Comparison of ENCODE assay signal across 32 cellular contexts in the genomic region with DNA sequence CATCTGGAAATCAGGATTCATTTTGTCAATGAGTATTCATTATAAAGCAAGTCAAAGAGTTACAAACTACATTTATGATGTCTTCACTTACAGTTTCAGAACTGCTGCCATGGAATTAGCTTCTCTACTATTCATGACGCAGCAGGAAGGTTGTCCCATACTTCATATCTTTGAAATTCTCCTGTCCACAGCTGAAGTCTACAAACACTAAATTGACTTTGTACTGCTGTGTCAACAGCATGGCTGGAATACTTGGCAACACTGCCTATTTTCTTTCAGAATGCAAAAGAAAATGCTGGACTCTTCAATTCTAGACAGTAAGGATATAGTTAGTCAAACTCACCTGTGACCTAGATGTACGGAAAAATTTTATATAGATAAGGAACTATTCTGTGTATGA. TPM values are rescaled to one million over a fixed set of nuclear protein-coding genes. Genes with fewer than 3 reads are reported as not detected.
"Had no signal": no experiment of that assay in that cellular context is flagged by ENCODE, and none has a peak within 500 bp of the region (broad histone marks: within the 10 kb centered on the region; RNA-seq: fewer than 3 reads in every experiment).

No MANE protein-coding gene starts in this region.

- H3K4me3 ChIP-seq: psoas muscle, skin epidermis, smooth muscle cell, spleen, suprapubic skin, testis, tibial artery, transverse colon, upper lobe of right lung, vagina had no signal

- ATAC-seq: naive thymus-derived CD8-positive, alpha-beta T cell; natural killer cell treated with Interleukin-12 subunit alpha and Interleukin-12 subunit beta and Interleukin-15 and Interleukin-18, amount 100 ng/mL, for 72 hours; psoas muscle; right cardiac atrium; sciatic nerve; stimulated activated memory B cell treated with anti-CD40 and anti-IgM and Interleukin-4, amounts not matched to agents 10 μg/mL and 1 μg/mL and 100 μg/mL, for 72 hours; stimulated activated naive CD8-positive, alpha-beta T cell treated with anti-CD3 and anti-CD28 coated beads, Interleukin-15, amount 100 ng/mL, for 72 hours; stimulated activated naive CD8-positive, alpha-beta T cell treated with anti-CD3 and anti-CD28 coated beads, Interleukin-15, Interleukin-2, amounts not matched to agents 100 U/mL and 50 U/mL, for 24 hours; upper lobe of right lung had no signal

- H3K4me2 ChIP-seq: smooth muscle cell had no signal

- DNase-seq: naive thymus-derived CD8-positive, alpha-beta T cell; nephron progenitor cell; nucleus accumbens; posterior cingulate gyrus; psoas muscle; right cardiac atrium; spleen; stimulated activated CD4-positive, alpha-beta T cell treated with anti-CD3 and anti-CD28 coated beads, Interleukin-12 subunit alpha, Interleukin-12 subunit beta, amount 100 ng/mL, for 4 hours; stimulated activated CD4-positive, alpha-beta T cell treated with anti-CD3 and anti-CD28 coated beads, Interleukin-1b, Interleukin-23, amount 100 ng/mL, for 48 hours; stimulated activated CD4-positive, alpha-beta T cell treated with anti-CD3 and anti-CD28 coated beads, Interleukin-4, amount 100 ng/mL, for 1 hour; stimulated activated CD4-positive, alpha-beta T cell treated with anti-CD3 and anti-CD28 coated beads, Interleukin-4, amount 100 ng/mL, for 4 hours; stimulated activated CD8-positive, alpha-beta memory T cell treated with anti-CD3 and anti-CD28 coated beads, Interleukin-4, amount 100 ng/mL, for 48 hours; stimulated activated naive CD4-positive, alpha-beta T cell; stimulated activated naive CD8-positive, alpha-beta T cell treated with anti-CD3 and anti-CD28 coated beads, Interleukin-15, amount 100 ng/mL, for 72 hours; stimulated activated naive CD8-positive, alpha-beta T cell treated with anti-CD3 and anti-CD28 coated beads, Interleukin-15, Interleukin-2, amounts not matched to agents 100 U/mL and 50 U/mL, for 24 hours; substantia nigra; testis; tibial artery; transverse colon; upper lobe of right lung had no signal

- FAIRE-seq: urothelium cell line had no signal

- H3K27me3 ChIP-seq: neutrophil, spleen, suprapubic skin, testis, tibial artery, transverse colon, upper lobe of right lung, vagina had no signal

- H3K27ac ChIP-seq: neutrophil, parathyroid adenoma, psoas muscle, skin epidermis, spleen, suprapubic skin, testis, tibial artery, transverse colon, upper lobe of right lung, vagina had no signal

- H3K36me3 ChIP-seq: neutrophil, spleen, suprapubic skin, transverse colon, upper lobe of right lung, vagina had no signal

- H2AFZ ChIP-seq: parathyroid adenoma had no signal

- H3K9me3 ChIP-seq: neutrophil, psoas muscle, spleen, suprapubic skin, testis, tibial artery, transverse colon, upper lobe of right lung, vagina had no signal

- H3K9ac ChIP-seq: parathyroid adenoma had no signal

- H3K79me2 ChIP-seq: parathyroid adenoma had no signal

- H3K4me1 ChIP-seq: psoas muscle, spleen, suprapubic skin, testis, tibial artery, transverse colon, upper lobe of right lung, vagina had no signal

RNA-seq across cellular contexts. Expression of a gene that starts 44.6 kb away (rescaled TPM):
- total RNA-seq: naive thymus-derived CD8-positive, alpha-beta T cell; natural killer cell treated with Interleukin-12 subunit alpha and Interleukin-12 subunit beta and Interleukin-15 and Interleukin-18, amount 100 ng/mL, for 72 hours; omental fat pad; osteocyte; psoas muscle; smooth muscle cell; upper lobe of right lung had no signal
- polyA plus RNA-seq: naive thymus-derived CD8-positive, alpha-beta T cell; smooth muscle cell had no signal
